12 cellular contexts compared by ENCODE assay signal in the genomic region with DNA sequence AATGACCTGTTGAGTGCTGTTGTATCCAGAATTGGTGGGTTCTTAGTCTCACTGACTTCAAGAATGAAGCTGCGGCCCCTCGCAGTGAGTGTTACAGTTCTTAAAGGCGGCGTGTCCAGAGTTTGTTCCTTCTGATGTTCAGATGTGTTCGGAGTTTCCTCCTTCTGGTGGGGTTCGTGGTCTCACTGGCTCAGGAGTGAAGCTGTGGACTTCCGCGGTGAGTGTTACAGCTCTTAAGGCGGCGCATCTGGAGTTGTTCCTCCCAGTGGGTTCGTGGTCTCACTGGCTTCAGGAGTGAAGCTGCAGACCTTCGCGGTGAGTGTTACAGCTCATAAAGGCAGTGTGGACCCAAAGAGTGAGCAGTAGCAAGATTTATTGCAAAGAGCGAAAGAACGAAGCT. TPM values are rescaled to one million over a fixed set of nuclear protein-coding genes. Genes with fewer than 3 reads are reported as not detected.
DNase-seq lines count a peak whose midpoint lies in the region; ATAC-seq lines count a peak whose summit lies in the region.
"Not testable (repeated sequence)": the region's sequence is repeated elsewhere in the genome, so short reads cannot be mapped to it uniquely, and the experiment has no call there.
"Had no signal": no experiment of that assay in that cellular context is flagged by ENCODE, and none has a peak within 500 bp of the region (broad histone marks: within the 10 kb centered on the region; RNA-seq: fewer than 3 reads in every experiment).

No MANE protein-coding gene starts in this region.

- H3K36me3 ChIP-seq in BLaER1, result not testable (repeated sequence)

- not testable (repeated sequence) for H4K20me1 ChIP-seq in BLaER1

- CTCF ChIA-PET in activated CD4-positive, alpha-beta memory T cell treated with anti-CD3 and anti-CD28 coated beads, Interleukin-2, amount 10 ng/mL, durations not matched to agents 7 days and 5 days (lab: Charles Lee), result not testable (repeated sequence)

- H3K4me3 Mint-ChIP-seq in IgD-negative memory B cell, result peak overlapping the region; percentile 33 to 88 (median 54)
- H3K4me3 Mint-ChIP-seq in T-helper 17 cell, result peak overlapping the region; percentile 79
- H3K4me3 Mint-ChIP-seq in activated CD4-positive, alpha-beta memory T cell treated with anti-CD3 and anti-CD28 coated beads, Interleukin-2, amount 10 ng/mL, durations not matched to agents 7 days and 5 days, result peak overlapping the region; percentile 26
- peak overlapping the region; percentile 68 for H3K4me3 Mint-ChIP-seq in activated T-helper 17 cell treated with anti-CD3 and anti-CD28 coated beads, Interleukin-2, amount 50 U/mL, for 72 hours
- H3K4me3 Mint-ChIP-seq in activated naive CD8-positive, alpha-beta T cell treated with anti-CD3 and anti-CD28 coated beads, Interleukin-2, amount 50 U/mL, for 24 hours, result peak overlapping the region; percentile 65
- peak overlapping the region; percentile 60 for H3K4me3 Mint-ChIP-seq in memory B cell
- peak overlapping the region; percentile 50 for H3K4me3 Mint-ChIP-seq in stimulated activated memory B cell treated with anti-CD40 and anti-IgM and Interleukin-4, amounts not matched to agents 10 μg/mL and 1 μg/mL and 100 μg/mL, for 72 hours

- not testable (repeated sequence) for H3K9ac ChIP-seq in BLaER1

- not testable (repeated sequence) for ATAC-seq in T-helper 17 cell; activated T-helper 17 cell treated with anti-CD3 and anti-CD28 coated beads, Interleukin-2, amount 50 U/mL, for 72 hours (replicated peaks); activated naive CD8-positive, alpha-beta T cell treated with anti-CD3 and anti-CD28 coated beads, Interleukin-2, amount 50 U/mL, for 24 hours; memory B cell (ENCODE audit: low read depth); stimulated activated memory B cell treated with anti-CD40 and anti-IgM and Interleukin-4, amounts not matched to agents 10 μg/mL and 1 μg/mL and 100 μg/mL, for 72 hours

- H3K4me3 ChIP-seq in BLaER1, result not testable (repeated sequence)

- not testable (repeated sequence) for H3K4me1 Mint-ChIP-seq in IgD-negative memory B cell; T-helper 17 cell; activated CD4-positive, alpha-beta memory T cell treated with anti-CD3 and anti-CD28 coated beads, Interleukin-2, amount 10 ng/mL, durations not matched to agents 7 days and 5 days; activated T-helper 17 cell treated with anti-CD3 and anti-CD28 coated beads, Interleukin-2, amount 50 U/mL, for 72 hours; activated naive CD8-positive, alpha-beta T cell treated with anti-CD3 and anti-CD28 coated beads, Interleukin-2, amount 50 U/mL, for 24 hours; memory B cell; stimulated activated memory B cell treated with anti-CD40 and anti-IgM and Interleukin-4, amounts not matched to agents 10 μg/mL and 1 μg/mL and 100 μg/mL, for 72 hours

- H3K27ac ChIP-seq in BLaER1, result not testable (repeated sequence)

- peaks cover 30% of the 10 kb centered on the region for H3K27me3 Mint-ChIP-seq in IgD-negative memory B cell
- peaks cover 46% of the 10 kb centered on the region for H3K27me3 Mint-ChIP-seq in T-helper 17 cell
- peaks cover 45% of the 10 kb centered on the region for H3K27me3 Mint-ChIP-seq in activated CD4-positive, alpha-beta memory T cell treated with anti-CD3 and anti-CD28 coated beads, Interleukin-2, amount 10 ng/mL, durations not matched to agents 7 days and 5 days
- H3K27me3 Mint-ChIP-seq in activated T-helper 17 cell treated with anti-CD3 and anti-CD28 coated beads, Interleukin-2, amount 50 U/mL, for 72 hours, result peaks cover 33% of the 10 kb centered on the region
- H3K27me3 Mint-ChIP-seq in activated naive CD8-positive, alpha-beta T cell treated with anti-CD3 and anti-CD28 coated beads, Interleukin-2, amount 50 U/mL, for 24 hours, result peaks cover 30% of the 10 kb centered on the region
- H3K27me3 Mint-ChIP-seq in memory B cell, result peaks cover 16% of the 10 kb centered on the region
- peaks cover 57% of the 10 kb centered on the region for H3K27me3 Mint-ChIP-seq in stimulated activated memory B cell treated with anti-CD40 and anti-IgM and Interleukin-4, amounts not matched to agents 10 μg/mL and 1 μg/mL and 100 μg/mL, for 72 hours

- not testable (repeated sequence) for H3K27me3 ChIP-seq in BLaER1

- H3K4me2 ChIP-seq in BLaER1, result peak overlapping the region; percentile 9; the same call in 1 of the 2 replicates

- not testable (repeated sequence) for H3K4me1 ChIP-seq in BLaER1

- H3K27ac Mint-ChIP-seq in IgD-negative memory B cell, result peak overlapping the region in 1 of 3 donors; percentile 65
- not testable (repeated sequence) for H3K27ac Mint-ChIP-seq in T-helper 17 cell; activated CD4-positive, alpha-beta memory T cell treated with anti-CD3 and anti-CD28 coated beads, Interleukin-2, amount 10 ng/mL, durations not matched to agents 7 days and 5 days; activated T-helper 17 cell treated with anti-CD3 and anti-CD28 coated beads, Interleukin-2, amount 50 U/mL, for 72 hours; activated naive CD8-positive, alpha-beta T cell treated with anti-CD3 and anti-CD28 coated beads, Interleukin-2, amount 50 U/mL, for 24 hours; memory B cell; stimulated activated memory B cell treated with anti-CD40 and anti-IgM and Interleukin-4, amounts not matched to agents 10 μg/mL and 1 μg/mL and 100 μg/mL, for 72 hours

- not testable (repeated sequence) for H3K36me3 Mint-ChIP-seq in IgD-negative memory B cell; T-helper 17 cell (ENCODE audit: low read depth); activated CD4-positive, alpha-beta memory T cell treated with anti-CD3 and anti-CD28 coated beads, Interleukin-2, amount 10 ng/mL, durations not matched to agents 7 days and 5 days (ENCODE audit: low read depth); activated T-helper 17 cell treated with anti-CD3 and anti-CD28 coated beads, Interleukin-2, amount 50 U/mL, for 72 hours (ENCODE audit: low read depth); activated naive CD8-positive, alpha-beta T cell treated with anti-CD3 and anti-CD28 coated beads, Interleukin-2, amount 50 U/mL, for 24 hours (ENCODE audit: low read depth); memory B cell; stimulated activated memory B cell treated with anti-CD40 and anti-IgM and Interleukin-4, amounts not matched to agents 10 μg/mL and 1 μg/mL and 100 μg/mL, for 72 hours

- POLR2A ChIA-PET in activated CD4-positive, alpha-beta memory T cell treated with anti-CD3 and anti-CD28 coated beads, Interleukin-2, amount 10 ng/mL, durations not matched to agents 7 days and 5 days (lab: Charles Lee), result not testable (repeated sequence)

- H3K9me3 ChIP-seq in BLaER1; T-helper 17 cell (ENCODE audit: control insufficient read depth, low read length, poor library complexity, severe bottlenecking): not testable (repeated sequence)

- H3K9me3 Mint-ChIP-seq in IgD-negative memory B cell, result peaks cover 5 to 13% (median 7%) of the 10 kb centered on the region in 3 donors
- H3K9me3 Mint-ChIP-seq in activated CD4-positive, alpha-beta memory T cell treated with anti-CD3 and anti-CD28 coated beads, Interleukin-2, amount 10 ng/mL, durations not matched to agents 7 days and 5 days; activated T-helper 17 cell treated with anti-CD3 and anti-CD28 coated beads, Interleukin-2, amount 50 U/mL, for 72 hours; activated naive CD8-positive, alpha-beta T cell treated with anti-CD3 and anti-CD28 coated beads, Interleukin-2, amount 50 U/mL, for 24 hours; memory B cell: not testable (repeated sequence)
- H3K9me3 Mint-ChIP-seq in stimulated activated memory B cell treated with anti-CD40 and anti-IgM and Interleukin-4, amounts not matched to agents 10 μg/mL and 1 μg/mL and 100 μg/mL, for 72 hours, result peaks cover 13% of the 10 kb centered on the region

- DNase-seq in T-helper 17 cell; activated CD4-positive, alpha-beta memory T cell treated with anti-CD3 and anti-CD28 coated beads, Interleukin-2, amount 10 ng/mL, durations not matched to agents 7 days and 5 days; activated naive CD8-positive, alpha-beta T cell treated with anti-CD3 and anti-CD28 coated beads, Interleukin-2, amount 50 U/mL, for 24 hours; memory B cell (ENCODE audit: low spot score in 2 of 2): not testable (repeated sequence)

RNA-seq across cellular contexts. Expression of a gene that starts 16.4 kb away (rescaled TPM):
- polyA plus RNA-seq in IgD-negative memory B cell, result not detected
- not detected for total RNA-seq in T-helper 17 cell
- not detected for total RNA-seq in activated CD4-positive, alpha-beta memory T cell treated with anti-CD3 and anti-CD28 coated beads, Interleukin-2, amount 10 ng/mL, durations not matched to agents 7 days and 5 days
- not detected for total RNA-seq in activated T-helper 17 cell treated with anti-CD3 and anti-CD28 coated beads, Interleukin-2, amount 50 U/mL, for 72 hours
- total RNA-seq: HT-29, MCF 10A, PC-3 had no signal
- polyA plus RNA-seq: AG04450 had no signal

Comparison
In these comparisons a context has a peak if more than half of its experiments do, and no peak if none do; other contexts are left out.
1. H3K4me3 Mint-ChIP-seq: peak in every context shown above with its lines; median percentile 79 in T-helper 17 cell; 68 in activated T-helper 17 cell treated with anti-CD3 and anti-CD28 coated beads, Interleukin-2, amount 50 U/mL, for 72 hours; 65 in activated naive CD8-positive, alpha-beta T cell treated with anti-CD3 and anti-CD28 coated beads, Interleukin-2, amount 50 U/mL, for 24 hours; 60 in memory B cell; 54 in IgD-negative memory B cell; 50 in stimulated activated memory B cell treated with anti-CD40 and anti-IgM and Interleukin-4, amounts not matched to agents 10 μg/mL and 1 μg/mL and 100 μg/mL, for 72 hours; 26 in activated CD4-positive, alpha-beta memory T cell treated with anti-CD3 and anti-CD28 coated beads, Interleukin-2, amount 10 ng/mL, durations not matched to agents 7 days and 5 days.